8 cellular contexts compared by ENCODE assay signal in genomic region chr12:25387136-25388050, GRCh38.
A peak's percentile ranks its signal among the peaks of the same experiment; 100 is the strongest.
DNase-seq lines count a peak whose midpoint lies in the region; ATAC-seq and TF ChIP-seq lines count a peak whose summit lies in the region.

No MANE protein-coding gene starts in this region.

- ATAC-seq in HG02981 (IDR thresholded peaks at IDR 0.05; ENCODE audit: unreplicated experiment) (peak; percentile 18), HG03520 (IDR thresholded peaks at IDR 0.05; ENCODE audit: unreplicated experiment) (no peak)

- TF ChIP-seq CTCF in coronary artery (IDR thresholded peaks at IDR 0.05): peak; percentile 69

- H3K27ac ChIP-seq in coronary artery: peak overlapping the region; percentile 97 to 99

- H3K4me3 ChIP-seq in coronary artery: peak overlapping the region; percentile 88

- DNase-seq in Daoy (ENCODE audit: low read depth) (peak; percentile 77), NCI-H460 (ENCODE audit: extremely low read depth, low read depth) (peak; percentile 83), coronary artery (ENCODE audit: low spot score) (peak; percentile 88), left kidney (ENCODE audit: low read depth, low spot score) (peak; percentile 94)
- DNase-seq in activated CD4-positive, alpha-beta T cell treated with anti-CD3 and anti-CD28 coated beads for 4 hours: peak; percentile 69 to 83
- DNase-seq in stimulated activated CD4-positive, alpha-beta T cell treated with anti-CD3 and anti-CD28 coated beads, Interleukin-1b, Interleukin-23, amount 100 ng/mL, for 24 hours (ENCODE audit: low read depth in 4 of 4, low spot score in 1 of 4): peak; percentile 41 to 57 (median 53)
